In the genomic region with DNA sequence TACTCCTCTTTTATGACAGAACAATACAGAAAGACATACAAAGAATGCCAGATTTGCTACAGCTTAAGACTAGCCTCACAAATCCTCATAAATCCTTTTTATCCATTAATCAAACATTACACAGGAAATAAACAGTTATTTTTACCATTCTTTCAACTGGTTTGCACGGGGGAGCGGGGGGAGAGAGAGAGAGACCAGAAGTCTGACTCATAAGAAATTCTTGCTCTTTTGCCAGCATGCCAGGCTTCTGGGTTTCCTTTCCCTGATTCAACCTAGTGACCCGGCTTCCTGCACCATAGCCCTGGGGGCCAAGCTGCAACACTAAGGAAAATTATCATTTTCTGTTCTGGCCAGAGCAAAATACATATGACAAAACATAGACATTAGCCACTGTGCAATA, we compare ENCODE assay signal across 11 cellular contexts. TPM values are rescaled to one million over a fixed set of nuclear protein-coding genes. Genes with fewer than 3 reads are reported as not detected.
DNase-seq lines count a peak whose midpoint lies in the region; ATAC-seq, FAIRE-seq and TF ChIP-seq lines count a peak whose summit lies in the region.
"Had no signal": no experiment of that assay in that cellular context is flagged by ENCODE, and none has a peak within 500 bp of the region (broad histone marks: within the 10 kb centered on the region; RNA-seq: fewer than 3 reads in every experiment).

No MANE protein-coding gene starts in this region.

- TF ChIP-seq CTCF in bronchial epithelial cell (IDR thresholded peaks at IDR 0.05; ENCODE audit: insufficient read depth, low read length, severe bottlenecking) (no peak), type B pancreatic cell (conservative IDR thresholded peaks at IDR 0.05) (no peak)

- H3K27ac Mint-ChIP-seq in stimulated activated memory B cell treated with anti-CD40 and anti-IgM and Interleukin-4, amounts not matched to agents 10 μg/mL and 1 μg/mL and 100 μg/mL, for 72 hours: no peak overlapping the region
- H3K27ac Mint-ChIP-seq in type B pancreatic cell: no peak overlapping the region
- H3K27ac Mint-ChIP-seq: activated CD4-positive, alpha-beta T cell treated with anti-CD3 and anti-CD28 coated beads for 36 hours; activated T-helper 17 cell treated with anti-CD3 and anti-CD28 coated beads, Interleukin-2, amount 50 U/mL, for 72 hours had no signal

- peaks cover 3% of the 10 kb centered on the region for H3K9me3 Mint-ChIP-seq in stimulated activated memory B cell treated with anti-CD40 and anti-IgM and Interleukin-4, amounts not matched to agents 10 μg/mL and 1 μg/mL and 100 μg/mL, for 72 hours
- peaks cover 10% of the 10 kb centered on the region for H3K9me3 Mint-ChIP-seq in type B pancreatic cell
- H3K9me3 Mint-ChIP-seq: activated T-helper 17 cell treated with anti-CD3 and anti-CD28 coated beads, Interleukin-2, amount 50 U/mL, for 72 hours had no signal

- in situ Hi-C loops in ACHN (cut with HindIII; ENCODE audit: low pct_ligation_motif_present, low pct_unique_long_range_greater_than_20kb, low sequenced_read_pairs): no loop called here

- ATAC-seq in stimulated activated memory B cell treated with anti-CD40 and anti-IgM and Interleukin-4, amounts not matched to agents 10 μg/mL and 1 μg/mL and 100 μg/mL, for 72 hours: no peak
- ATAC-seq in HG03045 (IDR thresholded peaks at IDR 0.05; ENCODE audit: unreplicated experiment): no peak
- no peak for ATAC-seq in GM21529 (IDR thresholded peaks at IDR 0.05; ENCODE audit: unreplicated experiment)
- ATAC-seq: activated CD4-positive, alpha-beta T cell treated with anti-CD3 and anti-CD28 coated beads for 36 hours; activated T-helper 17 cell treated with anti-CD3 and anti-CD28 coated beads, Interleukin-2, amount 50 U/mL, for 72 hours had no signal

- no peak overlapping the region for H3K4me3 Mint-ChIP-seq in stimulated activated memory B cell treated with anti-CD40 and anti-IgM and Interleukin-4, amounts not matched to agents 10 μg/mL and 1 μg/mL and 100 μg/mL, for 72 hours
- H3K4me3 Mint-ChIP-seq in type B pancreatic cell: no peak overlapping the region
- H3K4me3 Mint-ChIP-seq: activated CD4-positive, alpha-beta T cell treated with anti-CD3 and anti-CD28 coated beads for 36 hours; activated T-helper 17 cell treated with anti-CD3 and anti-CD28 coated beads, Interleukin-2, amount 50 U/mL, for 72 hours had no signal

- peaks cover under 1% of the 10 kb centered on the region for H3K4me1 Mint-ChIP-seq in stimulated activated memory B cell treated with anti-CD40 and anti-IgM and Interleukin-4, amounts not matched to agents 10 μg/mL and 1 μg/mL and 100 μg/mL, for 72 hours
- no peaks in the 10 kb centered on the region for H3K4me1 Mint-ChIP-seq in type B pancreatic cell (ENCODE audit: unreplicated experiment)

- no peaks in the 10 kb centered on the region for H3K27me3 Mint-ChIP-seq in stimulated activated memory B cell treated with anti-CD40 and anti-IgM and Interleukin-4, amounts not matched to agents 10 μg/mL and 1 μg/mL and 100 μg/mL, for 72 hours
- H3K27me3 Mint-ChIP-seq in type B pancreatic cell: no peaks in the 10 kb centered on the region
- H3K27me3 Mint-ChIP-seq: activated CD4-positive, alpha-beta T cell treated with anti-CD3 and anti-CD28 coated beads for 36 hours; activated T-helper 17 cell treated with anti-CD3 and anti-CD28 coated beads, Interleukin-2, amount 50 U/mL, for 72 hours had no signal

- H3K36me3 Mint-ChIP-seq in stimulated activated memory B cell treated with anti-CD40 and anti-IgM and Interleukin-4, amounts not matched to agents 10 μg/mL and 1 μg/mL and 100 μg/mL, for 72 hours: no peaks in the 10 kb centered on the region
- H3K36me3 Mint-ChIP-seq in type B pancreatic cell: no peaks in the 10 kb centered on the region

- DNase-seq in ACHN: peak; percentile 57
- peak; percentile 94 for DNase-seq in M059J (ENCODE audit: low read depth)
- DNase-seq in bronchial epithelial cell (ENCODE audit: low read depth): peak; percentile 70
- DNase-seq in kidney glomerular epithelial cell (lab: John Stamatoyannopoulos, UW): peak; percentile 19
- no peak for DNase-seq in type B pancreatic cell (ENCODE audit: extremely low spot score, unreplicated experiment)
- DNase-seq: activated CD4-positive, alpha-beta T cell treated with anti-CD3 and anti-CD28 coated beads for 36 hours; spleen had no signal

- FAIRE-seq in bronchial epithelial cell (lab: Jason Lieb, UNC): no peak

- H3K27me3 ChIP-seq in bronchial epithelial cell (ENCODE audit: control insufficient read depth, insufficient read depth, low read length): no peaks in the 10 kb centered on the region
- H3K27me3 ChIP-seq: spleen had no signal

- H3K36me3 ChIP-seq in bronchial epithelial cell (ENCODE audit: control insufficient read depth, insufficient read depth, low read length): no peaks in the 10 kb centered on the region
- H3K36me3 ChIP-seq: spleen had no signal

- no peak overlapping the region for H3K4me3 ChIP-seq in bronchial epithelial cell (ENCODE audit: low read depth, low read length)
- H3K4me3 ChIP-seq: spleen had no signal

RNA-seq across cellular contexts. Expression of a gene that starts 6.8 kb away (rescaled TPM):
- total RNA-seq in M059J (2014; rRNA removed; shearing (Covaris generic)): 12.5 and 23.4 TPM in 2 replicates
- total RNA-seq in bronchial epithelial cell: 16.9 and 17.1 TPM in 2 replicates
- total RNA-seq in type B pancreatic cell (ENCODE audit: low replicate concordance): 18.8 and 19.6 TPM in 2 replicates
